Comparison of ENCODE assay signal across 9 cellular contexts in genomic region chr15:59543721-59544547, GRCh38.
DNase-seq lines count a peak whose midpoint lies in the region; ATAC-seq, FAIRE-seq and TF ChIP-seq lines count a peak whose summit lies in the region.
"Had no signal": no experiment of that assay in that cellular context is flagged by ENCODE, and none has a peak within 500 bp of the region (broad histone marks: within the 10 kb centered on the region; RNA-seq: fewer than 3 reads in every experiment).

No MANE protein-coding gene starts in this region.

- peaks cover 11 to 14% of the 10 kb centered on the region in 2 experiments; a peak in 4 of 5 replicates for H3K4me1 ChIP-seq in K562 (replicated peaks in 1 of 2; ENCODE audit: control insufficient read depth in 2 of 2, insufficient read depth in 2 of 2, low read length in 2 of 2)

- intact Hi-C loops in K562 (cut with micrococcal nuclease) = no loop called here

- POLR2A ChIA-PET in K562 (lab: Yijun Ruan, JAX) = interaction anchor here (0.6 to 0.7 kb wide), 2 partner anchors 10 to 11 kb away, joined by 3 read pairs; no protein-coding TSS in a partner anchor

- TF ChIP-seq EP300 in K562 (IDR thresholded peaks at IDR 0.05; ENCODE audit: low read length) = 0 out of 2 replicates have a peak, but pooled peaks have one; percentile 22

- WGBS in K562 (ENCODE audit: insufficient coverage, low coverage, missing lambda C conversion rate) = 6% methylated on average over 9 of the region's 9 CpGs

- TF ChIP-seq CTCF in GM12872 (IDR thresholded peaks at IDR 0.05; ENCODE audit: insufficient read depth, low read depth, low read length) (0 out of 3 replicates have a peak, but pooled peaks have one; percentile 16), K562 (IDR thresholded peaks at IDR 0.05 in 2 of 3, conservative IDR thresholded peaks at IDR 0.05 in 1 of 3; ENCODE audit: insufficient read depth in 2 of 3, low read depth in 1 of 3, low read length in 3 of 3) (no peak)

- CTCF ChIA-PET in K562 (lab: Yijun Ruan, JAX; ENCODE audit: low intra/inter-chr PET ratio) = interaction anchor here (0.6 kb wide), 1 partner anchor 11 kb away, joined by 3 read pairs; no protein-coding TSS in a partner anchor

- H4K20me1 ChIP-seq in K562 (replicated peaks; ENCODE audit: control insufficient read depth, insufficient read depth, low read length) = no peaks in the 10 kb centered on the region

- no TSS peak for BruUV-seq in K562 (replicated peaks; lab: Mats Ljungman, UMichigan)

- H3K4me3 ChIP-seq in K562 = no peak overlapping the region

- no peaks in the 10 kb centered on the region for H3K36me3 ChIP-seq in K562 (ENCODE audit: control insufficient read depth, insufficient read depth, low read length)

- peak overlapping the region; percentile 69 for H2AFZ ChIP-seq in K562 (ENCODE audit: low read depth, low read length)

- ATAC-seq in GM21381 (IDR thresholded peaks at IDR 0.05; ENCODE audit: unreplicated experiment) (peak; percentile 81), HG03460 (IDR thresholded peaks at IDR 0.05; ENCODE audit: unreplicated experiment) (peak; percentile 80), K562 (peak; percentile 56)

- DNase-seq in K562 (ENCODE audit: extremely low read depth in 1 of 4, low spot score in 3 of 4) (peak in 2 of 4 experiments; percentile 8 to 40), cerebellar cortex (ENCODE audit: low spot score) (no peak), EL (no peak), NCI-H1417 (lab: John Stamatoyannopoulos, UW) (no peak)
- no peak for DNase-seq in stimulated activated naive CD4-positive, alpha-beta T cell (lab: John Stamatoyannopoulos, UW)
- DNase-seq: occipital lobe had no signal

- no peak for TF ChIP-seq POLR2A in K562 (conservative IDR thresholded peaks at IDR 0.05)

- H3K4me2 ChIP-seq in K562 (ENCODE audit: insufficient read depth, low read length) = peak overlapping the region; percentile 59

- peak overlapping the region; percentile 4 to 20; a peak in 1 of 4 replicates for H3K9ac ChIP-seq in K562 (ENCODE audit: insufficient read depth in 1 of 2, low read depth in 2 of 2, low read length in 2 of 2)

- peak; percentile 70 for FAIRE-seq in K562 (lab: Jason Lieb, UNC)

- H3K27me3 ChIP-seq in K562 (ENCODE audit: control insufficient read depth in 2 of 2, insufficient read depth in 2 of 2, low read length in 2 of 2) = peaks cover 2 to 17% of the 10 kb centered on the region in 2 experiments; a peak in 3 of 5 replicates

- H3K27ac ChIP-seq in K562 (ENCODE audit: extremely low read depth, low read depth, low read length) = peak overlapping the region; percentile 30; the same call in 1 of the 3 replicates

- H3K79me2 ChIP-seq in K562 (ENCODE audit: control insufficient read depth, insufficient read depth, low read length) = no peaks in the 10 kb centered on the region

- in situ Hi-C loops in K562 (cut with MboI) = no loop called here

- no peaks in the 10 kb centered on the region for H3K9me3 ChIP-seq in K562 (replicated peaks; ENCODE audit: control insufficient read depth, insufficient read depth, low read depth, low read length)

- TF ChIP-seq RAD21 in K562 (CRISPR knock-in tag; conservative IDR thresholded peaks at IDR 0.05 in 1 of 2, IDR thresholded peaks at IDR 0.05 in 1 of 2) = no peak

- no peaks in the 10 kb centered on the region for H3K9me1 ChIP-seq in K562 (ENCODE audit: control insufficient read depth, insufficient read depth, low read length)

TF ChIP-seq in K562, 482 proteins besides CTCF, POLR2A, EP300 and RAD21 (continues in another document):
- TF ChIP-seq DLX4 (CRISPR knock-in tag; IDR thresholded peaks at IDR 0.05) (no peak), HINFP (tag; conservative IDR thresholded peaks at IDR 0.05; ENCODE audit: low read depth) (no peak), ZNF121 (CRISPR knock-in tag; conservative IDR thresholded peaks at IDR 0.05) (peak; percentile 90), MEIS2 (IDR thresholded peaks at IDR 0.05; ENCODE audit: partially characterized antibody) (no peak), FOXJ2 (tag; IDR thresholded peaks at IDR 0.05) (no peak), CC2D1A (IDR thresholded peaks at IDR 0.05) (no peak), C11orf30 (IDR thresholded peaks at IDR 0.05; ENCODE audit: low read depth) (peak; percentile 74), RBM25 (IDR thresholded peaks at IDR 0.05; ENCODE audit: low read depth, low read length, severe bottlenecking) (peak; percentile 16), MXI1 (IDR thresholded peaks at IDR 0.05; ENCODE audit: low read depth, low read length) (no peak), PBX2 (CRISPR knock-in tag; IDR thresholded peaks at IDR 0.05; ENCODE audit: low read depth) (no peak), PBX2 (tag; conservative IDR thresholded peaks at IDR 0.05; ENCODE audit: low read depth) (no peak), ZNF583 (CRISPR knock-in tag; IDR thresholded peaks at IDR 0.05) (no peak), CCNT2 (IDR thresholded peaks at IDR 0.05; ENCODE audit: borderline replicate concordance, extremely low read depth, insufficient read length, low read depth, low read length) (no peak), CTBP1 (IDR thresholded peaks at IDR 0.05; ENCODE audit: borderline replicate concordance) (peak; percentile 65; the same call in 1 of the 2 replicates), SMC3 (conservative IDR thresholded peaks at IDR 0.05; ENCODE audit: insufficient read depth, low read depth, low read length) (no peak), ZNF282 (CRISPR knock-in tag; IDR thresholded peaks at IDR 0.05) (no peak), NFIC (IDR thresholded peaks at IDR 0.05) (no peak), MAFG (tag; conservative IDR thresholded peaks at IDR 0.05) (peak; percentile 63), TARDBP (IDR thresholded peaks at IDR 0.05) (no peak), SMARCE1 (IDR thresholded peaks at IDR 0.05) (0 out of 2 replicates have a peak, but pooled peaks have one; percentile 22), BHLHE40 (IDR thresholded peaks at IDR 0.05; ENCODE audit: low read length) (peak; percentile 31; the same call in 1 of the 2 replicates), ZNF316 (IDR thresholded peaks at IDR 0.05) (peak; percentile 79), FOXO4 (CRISPR knock-in tag; IDR thresholded peaks at IDR 0.05) (no peak), GTF2F1 (IDR thresholded peaks at IDR 0.05; ENCODE audit: low read depth, low read length) (no peak), ZEB2 (IDR thresholded peaks at IDR 0.05) (peak; percentile 61; the same call in 1 of the 2 replicates), ZFX (CRISPR knock-in tag; IDR thresholded peaks at IDR 0.05) (no peak), ZNF75A (CRISPR knock-in tag; IDR thresholded peaks at IDR 0.05) (no peak)
